ENCODE assay signal across 8 cellular contexts in genomic region chr3:72996473-72997333, GRCh38. TPM values are rescaled to one million over a fixed set of nuclear protein-coding genes. Genes with fewer than 3 reads are reported as not detected.
DNase-seq lines count a peak whose midpoint lies in the region; TF ChIP-seq lines count a peak whose summit lies in the region.

A gene with protein sequence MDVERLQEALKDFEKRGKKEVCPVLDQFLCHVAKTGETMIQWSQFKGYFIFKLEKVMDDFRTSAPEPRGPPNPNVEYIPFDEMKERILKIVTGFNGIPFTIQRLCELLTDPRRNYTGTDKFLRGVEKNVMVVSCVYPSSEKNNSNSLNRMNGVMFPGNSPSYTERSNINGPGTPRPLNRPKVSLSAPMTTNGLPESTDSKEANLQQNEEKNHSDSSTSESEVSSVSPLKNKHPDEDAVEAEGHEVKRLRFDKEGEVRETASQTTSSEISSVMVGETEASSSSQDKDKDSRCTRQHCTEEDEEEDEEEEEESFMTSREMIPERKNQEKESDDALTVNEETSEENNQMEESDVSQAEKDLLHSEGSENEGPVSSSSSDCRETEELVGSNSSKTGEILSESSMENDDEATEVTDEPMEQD (plus strand): TSS chr3:72996811. CDS start chr3:72997038, 227 bp downstream.

- WGBS in SK-N-SH (ENCODE audit: low lambda C conversion rate): 20% methylated on average over 5 of the region's 75 CpGs
- 1 to 4% methylated on average over 14 to 67 of the region's 75 CpGs for WGBS in testis, 2 donors

- H3K4me3 ChIP-seq in H7 (ENCODE audit: insufficient read depth, low read depth, low read length): peak within 1 kb of the TSS; percentile 86
- H3K4me3 ChIP-seq in Loucy (ENCODE audit: low read length, poor library complexity, severe bottlenecking): peak within 1 kb of the TSS; percentile 93
- peak within 1 kb of the TSS; percentile 78 to 83 for H3K4me3 ChIP-seq in SK-N-SH (ENCODE audit: low read depth in 2 of 2, low read length in 1 of 2)
- H3K4me3 ChIP-seq in osteoblast (ENCODE audit: insufficient read depth, low read length): peak within 1 kb of the TSS; percentile 92
- H3K4me3 ChIP-seq in testis: peak within 1 kb of the TSS; percentile 96 to 99

- intact Hi-C loops in testis (cut with DNase I; ENCODE audit: low total_unique reads): no loop called here

- H3K36me3 ChIP-seq in H7 (replicated peaks; ENCODE audit: control insufficient read depth, insufficient read depth, low read length): peaks cover 7% of the 10 kb centered on the region; the same call in 1 of the 2 replicates
- H3K36me3 ChIP-seq in Loucy (ENCODE audit: insufficient read depth, low read length): peaks cover 10% of the 10 kb centered on the region
- peaks cover 17 to 29% of the 10 kb centered on the region in 2 experiments for H3K36me3 ChIP-seq in SK-N-SH (replicated peaks in 1 of 2; ENCODE audit: control insufficient read depth in 1 of 2, insufficient read depth in 2 of 2, low read length in 1 of 2)
- H3K36me3 ChIP-seq in osteoblast (ENCODE audit: insufficient read depth, low read length): peaks cover 23% of the 10 kb centered on the region
- H3K36me3 ChIP-seq in testis (ENCODE audit: low read depth, missing control alignments): no peaks in the 10 kb centered on the region

- H3K79me2 ChIP-seq in Loucy (ENCODE audit: insufficient read depth, low read length) (peaks cover 48% of the 10 kb centered on the region), SK-N-SH (ENCODE audit: insufficient read depth) (peaks cover 48% of the 10 kb centered on the region), osteoblast (ENCODE audit: insufficient read depth, low read length) (peaks cover 49% of the 10 kb centered on the region)

- H3K4me2 ChIP-seq in Loucy (ENCODE audit: low read depth, low read length, poor library complexity, severe bottlenecking): peak within 1 kb of the TSS; percentile 100
- H3K4me2 ChIP-seq in SK-N-SH: peak within 1 kb of the TSS; percentile 84
- H3K4me2 ChIP-seq in osteoblast (ENCODE audit: insufficient read depth, low read length): peak within 1 kb of the TSS; percentile 90

- H3K9me3 ChIP-seq in Loucy (ENCODE audit: insufficient read depth, low read depth, low read length) (no peaks in the 10 kb centered on the region), SK-N-SH (no peaks in the 10 kb centered on the region), osteoblast (ENCODE audit: low read depth, low read length) (no peaks in the 10 kb centered on the region), testis (no peaks in the 10 kb centered on the region)

- H3K9me2 ChIP-seq in Loucy (replicated peaks; ENCODE audit: low read depth, low read length): no peaks in the 10 kb centered on the region
- H3K9me2 ChIP-seq in SK-N-SH: no peaks in the 10 kb centered on the region

- TF ChIP-seq RAD21 in SK-N-SH (IDR thresholded peaks at IDR 0.05; ENCODE audit: low read length): no peak

- TF ChIP-seq POLR2A in testis (IDR thresholded peaks at IDR 0.05): peak; percentile 83

- H3K9ac ChIP-seq in Loucy (ENCODE audit: low read depth, low read length, poor library complexity, severe bottlenecking) (peak within 1 kb of the TSS; percentile 86), SK-N-SH (peak within 1 kb of the TSS; percentile 83)

- H2AFZ ChIP-seq in Loucy (ENCODE audit: low read length): peak within 1 kb of the TSS; percentile 85
- peak within 1 kb of the TSS; percentile 99 for H2AFZ ChIP-seq in SK-N-SH (ENCODE audit: low read depth)
- H2AFZ ChIP-seq in osteoblast (ENCODE audit: low read length): peak within 1 kb of the TSS; percentile 93

- 0 out of 2 replicates have a peak, but pooled peaks cover 2% of the 10 kb centered on the region for H3F3A ChIP-seq in Loucy (ENCODE audit: low read depth)
- H3F3A ChIP-seq in SK-N-SH (replicated peaks; ENCODE audit: insufficient read depth): peaks cover 7% of the 10 kb centered on the region

- TF ChIP-seq EP300 in SK-N-SH (IDR thresholded peaks at IDR 0.05; ENCODE audit: borderline replicate concordance in 1 of 2, low read depth in 1 of 2, low read length in 1 of 2): no peak

- POLR2A ChIA-PET in SK-N-SH (lab: Yijun Ruan, JAX): interaction anchor here (1.0 kb wide), 2 partner anchors 9 to 15 kb away, joined by 3 to 5 read pairs; no protein-coding TSS in a partner anchor

- H3K27me3 ChIP-seq in H7 (ENCODE audit: control insufficient read depth, insufficient read depth, low read length) (no peaks in the 10 kb centered on the region), Loucy (ENCODE audit: insufficient read depth, low read length, poor library complexity, severe bottlenecking) (no peaks in the 10 kb centered on the region), SK-N-SH (ENCODE audit: insufficient read depth) (no peaks in the 10 kb centered on the region), osteoblast (ENCODE audit: insufficient read depth, low read length) (no peaks in the 10 kb centered on the region), testis (no peaks in the 10 kb centered on the region)

- TF ChIP-seq CTCF in Loucy (conservative IDR thresholded peaks at IDR 0.05; ENCODE audit: low read length): no peak
- no peak; the same call in 1 of the 2 replicates for TF ChIP-seq CTCF in SK-N-SH (IDR thresholded peaks at IDR 0.05)
- TF ChIP-seq CTCF in osteoblast (IDR thresholded peaks at IDR 0.05; ENCODE audit: extremely low read depth, low read depth, low read length): no peak
- TF ChIP-seq CTCF in testis (IDR thresholded peaks at IDR 0.05): no peak

- H3K27ac ChIP-seq in SK-N-SH (ENCODE audit: low read depth in 2 of 2, low read length in 1 of 2) (peak within 1 kb of the TSS; percentile 90 to 92), osteoblast (ENCODE audit: low read depth, low read length) (peak within 1 kb of the TSS; percentile 89), testis (peak within 1 kb of the TSS; percentile 98 to 99)

- CTCF ChIA-PET in SK-N-SH (lab: Yijun Ruan, JAX): interaction anchor here (1.0 to 2.8 kb wide), 8 partner anchors 11 to 146 kb away, joined by 3 to 14 read pairs (median 4); no protein-coding TSS in a partner anchor

- H4K20me1 ChIP-seq in Loucy (ENCODE audit: insufficient read depth, low read length, poor library complexity, severe bottlenecking) (peaks cover 49% of the 10 kb centered on the region), SK-N-SH (ENCODE audit: insufficient read depth) (peaks cover 44% of the 10 kb centered on the region), osteoblast (ENCODE audit: insufficient read depth, low read length) (peaks cover 35% of the 10 kb centered on the region)

- DNase-seq in GM03348 (ENCODE audit: low spot score): peak; percentile 95
- DNase-seq in H7: peak; percentile 93
- DNase-seq in SK-N-SH: peak; percentile 94
- DNase-seq in activated naive CD4-positive, alpha-beta T cell treated with anti-CD3 and anti-CD28 coated beads, Interleukin-2, amount 50 U/mL, for 16 hours: peak; percentile 91
- peak; percentile 84 for DNase-seq in globus pallidus (ENCODE audit: low spot score)
- DNase-seq in osteoblast (ENCODE audit: insufficient read length, low spot score, missing footprints): peak; percentile 98
- peak; percentile 90 for DNase-seq in testis

- H3K4me1 ChIP-seq in Loucy (ENCODE audit: insufficient read depth, low read length, poor library complexity, severe bottlenecking) (peaks cover 27% of the 10 kb centered on the region), SK-N-SH (ENCODE audit: control insufficient read depth in 1 of 2, insufficient read depth in 2 of 2, low read depth in 1 of 2, low read length in 1 of 2) (peaks cover 3 to 11% of the 10 kb centered on the region in 2 experiments; a peak in 2 of 4 replicates), osteoblast (ENCODE audit: insufficient read depth, low read length) (peaks cover 25% of the 10 kb centered on the region), testis (peaks cover 28% of the 10 kb centered on the region)

TF ChIP-seq in SK-N-SH, 30 proteins besides CTCF, POLR2A, EP300 and RAD21 (continues in another document):
- TF ChIP-seq FOSL2 (IDR thresholded peaks at IDR 0.05; ENCODE audit: borderline replicate concordance, low read depth) (no peak), SMC3 (IDR thresholded peaks at IDR 0.05; ENCODE audit: low read depth, low read length) (no peak), USF1 (IDR thresholded peaks at IDR 0.05; ENCODE audit: borderline replicate concordance, low read depth) (no peak), RXRA (IDR thresholded peaks at IDR 0.05; ENCODE audit: borderline replicate concordance, low read depth) (no peak), TCF12 (IDR thresholded peaks at IDR 0.05) (peak; percentile 20; the same call in 1 of the 2 replicates), MEF2A (IDR thresholded peaks at IDR 0.05; ENCODE audit: borderline replicate concordance, low read depth) (no peak)
- TF ChIP-seq, protein P1, sequence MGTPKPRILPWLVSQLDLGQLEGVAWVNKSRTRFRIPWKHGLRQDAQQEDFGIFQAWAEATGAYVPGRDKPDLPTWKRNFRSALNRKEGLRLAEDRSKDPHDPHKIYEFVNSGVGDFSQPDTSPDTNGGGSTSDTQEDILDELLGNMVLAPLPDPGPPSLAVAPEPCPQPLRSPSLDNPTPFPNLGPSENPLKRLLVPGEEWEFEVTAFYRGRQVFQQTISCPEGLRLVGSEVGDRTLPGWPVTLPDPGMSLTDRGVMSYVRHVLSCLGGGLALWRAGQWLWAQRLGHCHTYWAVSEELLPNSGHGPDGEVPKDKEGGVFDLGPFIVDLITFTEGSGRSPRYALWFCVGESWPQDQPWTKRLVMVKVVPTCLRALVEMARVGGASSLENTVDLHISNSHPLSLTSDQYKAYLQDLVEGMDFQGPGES (IDR thresholded peaks at IDR 0.05; ENCODE audit: low read depth, low read length): no peak

RNA-seq across cellular contexts. Expression of the gene that starts here (rescaled TPM):
- 54.1 and 63.2 TPM in 2 replicates for total RNA-seq in H7 (2014; rRNA removed; shearing (Covaris generic))
- 8.9 and 11.3 TPM in 2 replicates for polyA plus RNA-seq in SK-N-SH (2012; rRNA removed)
- polyA plus RNA-seq in SK-N-SH (2012; cell fraction: cytosol; rRNA removed): 15.4 and 20.9 TPM in 2 replicates
- 6.9 and 11.4 TPM in 2 replicates for polyA plus RNA-seq in SK-N-SH (2012; cell fraction: nucleus; rRNA removed)
- 83.7 and 84.3 TPM in 2 replicates for total RNA-seq in osteoblast
- 10 to 100 TPM; 67.7 to 68.2 TPM for total RNA-seq in testis
- polyA plus RNA-seq in testis (ENCODE audit: insufficient read depth, low read depth, low replicate concordance): 38.1 TPM

Comparison
In these comparisons a context has a peak if more than half of its experiments do, and no peak if none do; other contexts are left out.
1. Peak in every context shown above with its lines: DNase-seq, H3K4me3 ChIP-seq and H3K27ac ChIP-seq.